8 cellular contexts compared by ENCODE assay signal in genomic region chr4:5003918-5004317, GRCh38. TPM values are rescaled to one million over a fixed set of nuclear protein-coding genes. Genes with fewer than 3 reads are reported as not detected.
"Had no signal": no experiment of that assay in that cellular context is flagged by ENCODE, and none has a peak within 500 bp of the region (broad histone marks: within the 10 kb centered on the region; RNA-seq: fewer than 3 reads in every experiment).

No MANE protein-coding gene starts in this region.

- H3K4me2 ChIP-seq: KMS-11 had no signal

- H3K9ac ChIP-seq: KMS-11 had no signal

- ATAC-seq: HepG2 had no signal

- H3K27ac Mint-ChIP-seq: IgD-negative memory B cell had no signal

- H3K27ac ChIP-seq: HL-60, KMS-11 had no signal

- FAIRE-seq: HepG2, HTR-8/SVneo had no signal

- DNase-seq: IMR-90, KG1 had no signal

- H3K36me3 Mint-ChIP-seq: IgD-negative memory B cell had no signal

- H3K4me3 Mint-ChIP-seq: IgD-negative memory B cell had no signal

RNA-seq across cellular contexts. Expression of gene CYTL1, which starts 15.3 kb away (rescaled TPM):
- total RNA-seq: HepG2, HT-29 had no signal
- polyA plus RNA-seq: HepG2, IgD-negative memory B cell had no signal

RNA-seq across cellular contexts. Expression of gene STK32B, which starts 47.4 kb away (rescaled TPM):
- total RNA-seq: HepG2, HT-29 had no signal
- polyA plus RNA-seq: HepG2, IgD-negative memory B cell had no signal
